Comparison of ENCODE assay signal across 12 cellular contexts in the genomic region with DNA sequence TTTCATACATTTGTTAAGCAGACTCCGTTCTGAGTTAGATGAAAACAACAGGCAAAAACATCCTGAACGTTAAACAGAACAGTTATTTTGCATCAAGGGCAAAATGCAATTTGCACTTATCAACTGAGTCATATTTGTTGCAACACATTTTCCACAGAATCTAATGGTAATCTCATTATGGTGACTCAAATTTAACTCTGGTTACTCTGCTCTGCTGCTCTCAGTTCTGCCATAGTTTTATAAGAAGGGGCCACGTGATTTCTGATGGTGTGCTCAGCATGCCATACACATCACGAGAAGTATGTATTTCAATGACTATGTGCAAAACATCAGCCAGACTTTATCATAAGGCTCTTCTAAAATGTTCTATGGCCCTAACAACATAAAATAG.
DNase-seq lines count a peak whose midpoint lies in the region; ATAC-seq and TF ChIP-seq lines count a peak whose summit lies in the region.
"Had no signal": no experiment of that assay in that cellular context is flagged by ENCODE, and none has a peak within 500 bp of the region (broad histone marks: within the 10 kb centered on the region; RNA-seq: fewer than 3 reads in every experiment).

No MANE protein-coding gene starts in this region.

- peaks cover 0 to 4% (median 2%) of the 10 kb centered on the region in 4 donors for H3K4me1 Mint-ChIP-seq in CD4-positive, alpha-beta memory T cell

- peak; percentile 48 for DNase-seq in AG08395 (ENCODE audit: low spot score)
- DNase-seq in GM04504 (ENCODE audit: low read depth) = peak; percentile 22
- DNase-seq in RWPE1 (ENCODE audit: low spot score) = peak; percentile 3
- peak; percentile 91 for DNase-seq in fibroblast of the aortic adventitia (ENCODE audit: low read depth)
- no peak for DNase-seq in thyroid gland
- no peak for DNase-seq in activated CD4-positive, CD25-positive, alpha-beta regulatory T cell (lab: John Stamatoyannopoulos, UW)
- DNase-seq in CD4-positive, alpha-beta memory T cell = no peak
- DNase-seq: midbrain, NCI-H774, spleen had no signal

- H3K4me3 ChIP-seq in fibroblast of the aortic adventitia (ENCODE audit: low read depth, low read length) = no peak overlapping the region
- H3K4me3 ChIP-seq in thyroid gland (replicated peaks in 1 of 3) = no peak overlapping the region
- H3K4me3 ChIP-seq in CD4-positive, alpha-beta memory T cell (ENCODE audit: low read length in 2 of 2) = no peak overlapping the region
- H3K4me3 ChIP-seq: gastroesophageal sphincter, spleen had no signal

- peaks cover 0 to 5% of the 10 kb centered on the region in 2 donors for H3K4me1 ChIP-seq in thyroid gland
- no peaks in the 10 kb centered on the region for H3K4me1 ChIP-seq in CD4-positive, alpha-beta memory T cell (ENCODE audit: insufficient read depth, low read length)
- H3K4me1 ChIP-seq: gastroesophageal sphincter had no signal

- CTCF ChIA-PET in RWPE1 (lab: Yijun Ruan, JAX) = interaction anchor here (0.7 kb wide), 1 partner anchor 9 kb away, joined by 3 read pairs; no protein-coding TSS in a partner anchor
- CTCF ChIA-PET in CD4-positive, alpha-beta memory T cell (lab: Charles Lee; ENCODE audit: partially characterized antibody) = no interaction called here

- peaks cover 0 to 9% (median under 1%) of the 10 kb centered on the region in 8 donors for H3K9me3 Mint-ChIP-seq in CD4-positive, alpha-beta memory T cell

- H3K4me3 Mint-ChIP-seq in CD4-positive, alpha-beta memory T cell = no peak overlapping the region

- no peak overlapping the region for H3K27ac Mint-ChIP-seq in CD4-positive, alpha-beta memory T cell

- TF ChIP-seq CTCF in RWPE1 (conservative IDR thresholded peaks at IDR 0.05; ENCODE audit: low read depth) (no peak), fibroblast of the aortic adventitia (IDR thresholded peaks at IDR 0.05; ENCODE audit: insufficient read depth, low read length) (no peak), thyroid gland (IDR thresholded peaks at IDR 0.05) (no peak)

- TF ChIP-seq POLR2A in thyroid gland (IDR thresholded peaks at IDR 0.05) (no peak), GM18505 (IDR thresholded peaks at IDR 0.05; ENCODE audit: borderline replicate concordance, extremely low read depth, insufficient read depth, insufficient read length) (no peak)

- H3K36me3 ChIP-seq in thyroid gland = no peaks in the 10 kb centered on the region
- H3K36me3 ChIP-seq in CD4-positive, alpha-beta memory T cell (ENCODE audit: insufficient read depth, low read length) = no peaks in the 10 kb centered on the region
- H3K36me3 ChIP-seq: gastroesophageal sphincter had no signal

- H3K27ac ChIP-seq in RWPE1 (no peak overlapping the region), thyroid gland (no peak overlapping the region)
- H3K27ac ChIP-seq in CD4-positive, alpha-beta memory T cell (ENCODE audit: low read depth, low read length) = no peak overlapping the region
- H3K27ac ChIP-seq: gastroesophageal sphincter, spleen had no signal

- POLR2A ChIA-PET in RWPE1 (lab: Yijun Ruan, JAX; ENCODE audit: low non-redundant PET) = no interaction called here
- POLR2A ChIA-PET in CD4-positive, alpha-beta memory T cell (lab: Charles Lee; ENCODE audit: partially characterized antibody) = no interaction called here

- intact Hi-C loops in thyroid gland (cut with DNase I) = no loop called here
- intact Hi-C loops in CD4-positive, alpha-beta memory T cell (cut with micrococcal nuclease) = no loop called here

- H3K36me3 Mint-ChIP-seq in CD4-positive, alpha-beta memory T cell = peaks cover 30 to 60% of the 10 kb centered on the region in 2 donors

- no peaks in the 10 kb centered on the region for H3K9me3 ChIP-seq in thyroid gland
- H3K9me3 ChIP-seq in CD4-positive, alpha-beta memory T cell (ENCODE audit: control insufficient read depth in 1 of 2, low read length in 2 of 2) = no peaks in the 10 kb centered on the region

- ATAC-seq in GM18505 (IDR thresholded peaks at IDR 0.05; ENCODE audit: unreplicated experiment) = no peak
- ATAC-seq: gastroesophageal sphincter had no signal

- H3K27me3 Mint-ChIP-seq in CD4-positive, alpha-beta memory T cell = no peaks in the 10 kb centered on the region

- H3K27me3 ChIP-seq in thyroid gland = no peaks in the 10 kb centered on the region
- H3K27me3 ChIP-seq in CD4-positive, alpha-beta memory T cell (ENCODE audit: insufficient read depth, low read length) = no peaks in the 10 kb centered on the region
- H3K27me3 ChIP-seq: gastroesophageal sphincter, spleen had no signal

- 84 to 86% methylated on average over 4 of the region's 4 CpGs for WGBS in thyroid gland, 2 donors

Comparison
In these comparisons a context has a peak if more than half of its experiments do, and no peak if none do; other contexts are left out.
1. DNase-seq: peak in AG08395 (single experiment), GM04504 (single experiment), RWPE1 (single experiment) and fibroblast of the aortic adventitia (single experiment); none in thyroid gland (0 of 2), activated CD4-positive, CD25-positive, alpha-beta regulatory T cell (0 of 4) and CD4-positive, alpha-beta memory T cell (0 of 5).